Comparison of ENCODE assay signal across 8 cellular contexts in genomic region chr2:69177785-69178636, GRCh38.
DNase-seq lines count a peak whose midpoint lies in the region; ATAC-seq and TF ChIP-seq lines count a peak whose summit lies in the region.
"Had no signal": no experiment of that assay in that cellular context is flagged by ENCODE, and none has a peak within 500 bp of the region (broad histone marks: within the 10 kb centered on the region; RNA-seq: fewer than 3 reads in every experiment).

No MANE protein-coding gene starts in this region.

- H3K27ac Mint-ChIP-seq in GM23338, result peak overlapping the region; percentile 99
- H3K27ac Mint-ChIP-seq: activated B cell treated with CpG ODN at 0.5 μM for 24 hours had no signal

- no peaks in the 10 kb centered on the region for H3K79me2 ChIP-seq in GM23338 (replicated peaks; ENCODE audit: insufficient read depth)

- H2AFZ ChIP-seq in GM23338, result peak overlapping the region; percentile 30

- no peaks in the 10 kb centered on the region for H3K36me3 ChIP-seq in GM23338 (ENCODE audit: insufficient read depth)

- H3K4me3 Mint-ChIP-seq in GM23338, result peak overlapping the region; percentile 67
- H3K4me3 Mint-ChIP-seq: activated B cell treated with CpG ODN at 0.5 μM for 24 hours had no signal

- no peaks in the 10 kb centered on the region for H3K9me2 ChIP-seq in GM23338 (ENCODE audit: insufficient read depth)

- DNase-seq in GM23338 (ENCODE audit: low spot score) (peak; percentile 96), NOMO-1 treated with dmso at 0.1 percent for 144 hours (lab: John Stamatoyannopoulos, UW; ENCODE audit: unreplicated experiment) (peak; percentile 89), dermis blood vessel endothelial cell (peak; percentile 79), left lobe of liver (ENCODE audit: low spot score) (peak; percentile 78), stromal cell of bone marrow (ENCODE audit: low read depth) (peak; percentile 88), T-helper 9 cell (no peak)
- DNase-seq in stimulated activated CD4-positive, alpha-beta T cell treated with anti-CD3 and anti-CD28 coated beads, Interleukin-12 subunit alpha, Interleukin-12 subunit beta, amount 100 ng/mL, for 4 hours, result no peak
- DNase-seq: activated B cell treated with CpG ODN at 0.5 μM for 24 hours had no signal

- peak overlapping the region; percentile 41 for H3K4me3 ChIP-seq in GM23338

- peaks cover 5% of the 10 kb centered on the region for H3K27me3 Mint-ChIP-seq in GM23338 (ENCODE audit: insufficient read depth, low read depth, poor library complexity)

- H3F3A ChIP-seq in GM23338 (replicated peaks; ENCODE audit: low read depth), result 0 out of 2 replicates have a peak, but pooled peaks cover 5% of the 10 kb centered on the region

- TF ChIP-seq CTCF in GM23338 (conservative IDR thresholded peaks at IDR 0.05; ENCODE audit: low read depth in 2 of 2), result no peak; a peak in 1 of 4 replicates

- H3K36me3 Mint-ChIP-seq in GM23338 (ENCODE audit: low read depth), result peaks cover 13% of the 10 kb centered on the region; the same call in 1 of the 3 replicates

- peaks cover 23% of the 10 kb centered on the region for H3K4me1 ChIP-seq in GM23338 (ENCODE audit: insufficient read depth)

- ATAC-seq in GM23338, result peak; percentile 97
- peak; percentile 94 for ATAC-seq in left lobe of liver

- H3K4me2 ChIP-seq in GM23338, result peak overlapping the region; percentile 78

- no peaks in the 10 kb centered on the region for H3K9me3 Mint-ChIP-seq in GM23338
- H3K9me3 Mint-ChIP-seq: activated B cell treated with CpG ODN at 0.5 μM for 24 hours had no signal

- peaks cover 21% of the 10 kb centered on the region for H3K4me1 Mint-ChIP-seq in GM23338
- H3K4me1 Mint-ChIP-seq: activated B cell treated with CpG ODN at 0.5 μM for 24 hours had no signal

- no peaks in the 10 kb centered on the region for H3K27me3 ChIP-seq in GM23338 (ENCODE audit: insufficient read depth)

- H4K20me1 ChIP-seq in GM23338 (replicated peaks; ENCODE audit: insufficient read depth), result no peaks in the 10 kb centered on the region

- peak overlapping the region; percentile 98 for H3K27ac ChIP-seq in GM23338 (ENCODE audit: low read depth)

TF ChIP-seq in GM23338, 12 proteins besides CTCF, POLR2A, EP300 and RAD21:
- TF ChIP-seq JUNB (IDR thresholded peaks at IDR 0.05; ENCODE audit: unreplicated experiment), result no peak
- TF ChIP-seq, protein P1, sequence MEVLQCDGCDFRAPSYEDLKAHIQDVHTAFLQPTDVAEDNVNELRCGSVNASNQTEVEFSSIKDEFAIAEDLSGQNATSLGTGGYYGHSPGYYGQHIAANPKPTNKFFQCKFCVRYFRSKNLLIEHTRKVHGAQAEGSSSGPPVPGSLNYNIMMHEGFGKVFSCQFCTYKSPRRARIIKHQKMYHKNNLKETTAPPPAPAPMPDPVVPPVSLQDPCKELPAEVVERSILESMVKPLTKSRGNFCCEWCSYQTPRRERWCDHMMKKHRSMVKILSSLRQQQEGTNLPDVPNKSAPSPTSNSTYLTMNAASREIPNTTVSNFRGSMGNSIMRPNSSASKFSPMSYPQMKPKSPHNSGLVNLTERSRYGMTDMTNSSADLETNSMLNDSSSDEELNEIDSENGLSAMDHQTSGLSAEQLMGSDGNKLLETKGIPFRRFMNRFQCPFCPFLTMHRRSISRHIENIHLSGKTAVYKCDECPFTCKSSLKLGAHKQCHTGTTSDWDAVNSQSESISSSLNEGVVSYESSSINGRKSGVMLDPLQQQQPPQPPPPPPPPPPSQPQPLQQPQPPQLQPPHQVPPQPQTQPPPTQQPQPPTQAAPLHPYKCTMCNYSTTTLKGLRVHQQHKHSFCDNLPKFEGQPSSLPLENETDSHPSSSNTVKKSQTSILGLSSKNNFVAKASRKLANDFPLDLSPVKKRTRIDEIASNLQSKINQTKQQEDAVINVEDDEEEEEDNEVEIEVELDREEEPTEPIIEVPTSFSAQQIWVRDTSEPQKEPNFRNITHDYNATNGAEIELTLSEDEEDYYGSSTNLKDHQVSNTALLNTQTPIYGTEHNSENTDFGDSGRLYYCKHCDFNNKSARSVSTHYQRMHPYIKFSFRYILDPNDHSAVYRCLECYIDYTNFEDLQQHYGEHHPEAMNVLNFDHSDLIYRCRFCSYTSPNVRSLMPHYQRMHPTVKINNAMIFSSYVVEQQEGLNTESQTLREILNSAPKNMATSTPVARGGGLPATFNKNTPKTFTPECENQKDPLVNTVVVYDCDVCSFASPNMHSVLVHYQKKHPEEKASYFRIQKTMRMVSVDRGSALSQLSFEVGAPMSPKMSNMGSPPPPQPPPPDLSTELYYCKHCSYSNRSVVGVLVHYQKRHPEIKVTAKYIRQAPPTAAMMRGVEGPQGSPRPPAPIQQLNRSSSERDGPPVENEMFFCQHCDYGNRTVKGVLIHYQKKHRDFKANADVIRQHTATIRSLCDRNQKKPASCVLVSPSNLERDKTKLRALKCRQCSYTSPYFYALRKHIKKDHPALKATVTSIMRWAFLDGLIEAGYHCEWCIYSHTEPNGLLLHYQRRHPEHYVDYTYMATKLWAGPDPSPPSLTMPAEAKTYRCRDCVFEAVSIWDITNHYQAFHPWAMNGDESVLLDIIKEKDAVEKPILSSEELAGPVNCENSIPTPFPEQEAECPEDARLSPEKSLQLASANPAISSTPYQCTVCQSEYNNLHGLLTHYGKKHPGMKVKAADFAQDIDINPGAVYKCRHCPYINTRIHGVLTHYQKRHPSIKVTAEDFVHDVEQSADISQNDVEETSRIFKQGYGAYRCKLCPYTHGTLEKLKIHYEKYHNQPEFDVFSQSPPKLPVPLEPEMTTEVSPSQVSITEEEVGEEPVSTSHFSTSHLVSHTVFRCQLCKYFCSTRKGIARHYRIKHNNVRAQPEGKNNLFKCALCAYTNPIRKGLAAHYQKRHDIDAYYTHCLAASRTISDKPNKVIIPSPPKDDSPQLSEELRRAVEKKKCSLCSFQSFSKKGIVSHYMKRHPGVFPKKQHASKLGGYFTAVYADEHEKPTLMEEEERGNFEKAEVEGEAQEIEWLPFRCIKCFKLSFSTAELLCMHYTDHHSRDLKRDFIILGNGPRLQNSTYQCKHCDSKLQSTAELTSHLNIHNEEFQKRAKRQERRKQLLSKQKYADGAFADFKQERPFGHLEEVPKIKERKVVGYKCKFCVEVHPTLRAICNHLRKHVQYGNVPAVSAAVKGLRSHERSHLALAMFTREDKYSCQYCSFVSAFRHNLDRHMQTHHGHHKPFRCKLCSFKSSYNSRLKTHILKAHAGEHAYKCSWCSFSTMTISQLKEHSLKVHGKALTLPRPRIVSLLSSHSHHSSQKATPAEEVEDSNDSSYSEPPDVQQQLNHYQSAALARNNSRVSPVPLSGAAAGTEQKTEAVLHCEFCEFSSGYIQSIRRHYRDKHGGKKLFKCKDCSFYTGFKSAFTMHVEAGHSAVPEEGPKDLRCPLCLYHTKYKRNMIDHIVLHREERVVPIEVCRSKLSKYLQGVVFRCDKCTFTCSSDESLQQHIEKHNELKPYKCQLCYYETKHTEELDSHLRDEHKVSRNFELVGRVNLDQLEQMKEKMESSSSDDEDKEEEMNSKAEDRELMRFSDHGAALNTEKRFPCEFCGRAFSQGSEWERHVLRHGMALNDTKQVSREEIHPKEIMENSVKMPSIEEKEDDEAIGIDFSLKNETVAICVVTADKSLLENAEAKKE (CRISPR knock-in tag; IDR thresholded peaks at IDR 0.05), result no peak
- TF ChIP-seq POLR2AphosphoS5 (IDR thresholded peaks at IDR 0.05; ENCODE audit: low read depth), result peak; percentile 75
- no peak for TF ChIP-seq CREB1 (CRISPR knock-in tag; IDR thresholded peaks at IDR 0.05; ENCODE audit: low read depth)
- TF ChIP-seq ETS1 (IDR thresholded peaks at IDR 0.05), result peak; percentile 70
- no peak for TF ChIP-seq NANOG (IDR thresholded peaks at IDR 0.05; ENCODE audit: borderline replicate concordance)
- TF ChIP-seq, protein P2, sequence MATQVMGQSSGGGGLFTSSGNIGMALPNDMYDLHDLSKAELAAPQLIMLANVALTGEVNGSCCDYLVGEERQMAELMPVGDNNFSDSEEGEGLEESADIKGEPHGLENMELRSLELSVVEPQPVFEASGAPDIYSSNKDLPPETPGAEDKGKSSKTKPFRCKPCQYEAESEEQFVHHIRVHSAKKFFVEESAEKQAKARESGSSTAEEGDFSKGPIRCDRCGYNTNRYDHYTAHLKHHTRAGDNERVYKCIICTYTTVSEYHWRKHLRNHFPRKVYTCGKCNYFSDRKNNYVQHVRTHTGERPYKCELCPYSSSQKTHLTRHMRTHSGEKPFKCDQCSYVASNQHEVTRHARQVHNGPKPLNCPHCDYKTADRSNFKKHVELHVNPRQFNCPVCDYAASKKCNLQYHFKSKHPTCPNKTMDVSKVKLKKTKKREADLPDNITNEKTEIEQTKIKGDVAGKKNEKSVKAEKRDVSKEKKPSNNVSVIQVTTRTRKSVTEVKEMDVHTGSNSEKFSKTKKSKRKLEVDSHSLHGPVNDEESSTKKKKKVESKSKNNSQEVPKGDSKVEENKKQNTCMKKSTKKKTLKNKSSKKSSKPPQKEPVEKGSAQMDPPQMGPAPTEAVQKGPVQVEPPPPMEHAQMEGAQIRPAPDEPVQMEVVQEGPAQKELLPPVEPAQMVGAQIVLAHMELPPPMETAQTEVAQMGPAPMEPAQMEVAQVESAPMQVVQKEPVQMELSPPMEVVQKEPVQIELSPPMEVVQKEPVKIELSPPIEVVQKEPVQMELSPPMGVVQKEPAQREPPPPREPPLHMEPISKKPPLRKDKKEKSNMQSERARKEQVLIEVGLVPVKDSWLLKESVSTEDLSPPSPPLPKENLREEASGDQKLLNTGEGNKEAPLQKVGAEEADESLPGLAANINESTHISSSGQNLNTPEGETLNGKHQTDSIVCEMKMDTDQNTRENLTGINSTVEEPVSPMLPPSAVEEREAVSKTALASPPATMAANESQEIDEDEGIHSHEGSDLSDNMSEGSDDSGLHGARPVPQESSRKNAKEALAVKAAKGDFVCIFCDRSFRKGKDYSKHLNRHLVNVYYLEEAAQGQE (IDR thresholded peaks at IDR 0.05; ENCODE audit: unreplicated experiment), result no peak
- no peak for TF ChIP-seq ZNF114 (CRISPR knock-in tag; IDR thresholded peaks at IDR 0.05)
- TF ChIP-seq ZNF331 (CRISPR knock-in tag; IDR thresholded peaks at IDR 0.05; ENCODE audit: low read depth), result no peak
- TF ChIP-seq EZH2 (IDR thresholded peaks at IDR 0.05; ENCODE audit: low read depth, unreplicated experiment), result no peak
- TF ChIP-seq STAT1 (IDR thresholded peaks at IDR 0.05; ENCODE audit: unreplicated experiment), result no peak
- TF ChIP-seq EZH2phosphoT487 (IDR thresholded peaks at IDR 0.05; ENCODE audit: unreplicated experiment), result no peak

Comparison
In these comparisons a context has a peak if more than half of its experiments do, and no peak if none do; other contexts are left out.
1. DNase-seq: peak in GM23338 (single experiment), NOMO-1 treated with dmso at 0.1 percent for 144 hours (single experiment), dermis blood vessel endothelial cell (single experiment), left lobe of liver (single experiment) and stromal cell of bone marrow (single experiment); none in stimulated activated CD4-positive, alpha-beta T cell treated with anti-CD3 and anti-CD28 coated beads, Interleukin-12 subunit alpha, Interleukin-12 subunit beta, amount 100 ng/mL, for 4 hours (single experiment) and T-helper 9 cell (single experiment).